ENCODE assay signal across 2 cellular contexts in the genomic region with DNA sequence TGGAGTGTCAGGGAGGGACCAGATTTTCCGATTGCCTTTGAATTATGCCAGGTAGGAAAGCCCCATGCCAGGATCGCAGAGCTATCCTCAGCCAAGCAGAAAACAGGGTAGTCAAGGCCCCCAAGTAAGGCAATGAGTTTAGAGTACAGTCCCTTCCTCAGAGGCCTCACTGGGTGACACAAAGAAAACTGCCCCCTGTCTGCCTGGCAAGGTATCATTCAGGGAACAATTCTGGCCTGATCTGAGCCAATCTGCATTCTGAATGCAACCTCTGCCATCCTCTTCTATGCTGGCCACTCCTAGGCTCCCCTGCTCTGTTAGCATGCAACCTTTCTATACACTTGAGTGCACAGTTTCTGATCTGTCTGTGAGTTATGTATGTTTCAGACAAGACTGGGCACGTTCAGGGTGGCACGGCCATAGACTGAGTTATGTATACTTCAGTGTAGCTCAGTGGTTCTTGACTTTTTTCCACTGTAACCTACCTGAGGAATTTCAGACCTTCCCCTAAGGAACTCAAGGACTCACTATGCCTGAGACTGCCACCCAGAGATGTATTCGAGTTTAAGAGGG.
TF ChIP-seq lines count a peak whose summit lies in the region.

No MANE protein-coding gene starts in this region.

TF ChIP-seq in GM23338, 12 proteins besides CTCF, POLR2A, EP300 and RAD21 (continued from another document):
- TF ChIP-seq, protein P1, sequence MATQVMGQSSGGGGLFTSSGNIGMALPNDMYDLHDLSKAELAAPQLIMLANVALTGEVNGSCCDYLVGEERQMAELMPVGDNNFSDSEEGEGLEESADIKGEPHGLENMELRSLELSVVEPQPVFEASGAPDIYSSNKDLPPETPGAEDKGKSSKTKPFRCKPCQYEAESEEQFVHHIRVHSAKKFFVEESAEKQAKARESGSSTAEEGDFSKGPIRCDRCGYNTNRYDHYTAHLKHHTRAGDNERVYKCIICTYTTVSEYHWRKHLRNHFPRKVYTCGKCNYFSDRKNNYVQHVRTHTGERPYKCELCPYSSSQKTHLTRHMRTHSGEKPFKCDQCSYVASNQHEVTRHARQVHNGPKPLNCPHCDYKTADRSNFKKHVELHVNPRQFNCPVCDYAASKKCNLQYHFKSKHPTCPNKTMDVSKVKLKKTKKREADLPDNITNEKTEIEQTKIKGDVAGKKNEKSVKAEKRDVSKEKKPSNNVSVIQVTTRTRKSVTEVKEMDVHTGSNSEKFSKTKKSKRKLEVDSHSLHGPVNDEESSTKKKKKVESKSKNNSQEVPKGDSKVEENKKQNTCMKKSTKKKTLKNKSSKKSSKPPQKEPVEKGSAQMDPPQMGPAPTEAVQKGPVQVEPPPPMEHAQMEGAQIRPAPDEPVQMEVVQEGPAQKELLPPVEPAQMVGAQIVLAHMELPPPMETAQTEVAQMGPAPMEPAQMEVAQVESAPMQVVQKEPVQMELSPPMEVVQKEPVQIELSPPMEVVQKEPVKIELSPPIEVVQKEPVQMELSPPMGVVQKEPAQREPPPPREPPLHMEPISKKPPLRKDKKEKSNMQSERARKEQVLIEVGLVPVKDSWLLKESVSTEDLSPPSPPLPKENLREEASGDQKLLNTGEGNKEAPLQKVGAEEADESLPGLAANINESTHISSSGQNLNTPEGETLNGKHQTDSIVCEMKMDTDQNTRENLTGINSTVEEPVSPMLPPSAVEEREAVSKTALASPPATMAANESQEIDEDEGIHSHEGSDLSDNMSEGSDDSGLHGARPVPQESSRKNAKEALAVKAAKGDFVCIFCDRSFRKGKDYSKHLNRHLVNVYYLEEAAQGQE (IDR thresholded peaks at IDR 0.05; ENCODE audit: unreplicated experiment), result no peak
- TF ChIP-seq NANOG (IDR thresholded peaks at IDR 0.05; ENCODE audit: borderline replicate concordance) (no peak), ZNF331 (CRISPR knock-in tag; IDR thresholded peaks at IDR 0.05; ENCODE audit: low read depth) (no peak), ZNF114 (CRISPR knock-in tag; IDR thresholded peaks at IDR 0.05) (no peak), ZNF462 (CRISPR knock-in tag; IDR thresholded peaks at IDR 0.05) (no peak)

TF ChIP-seq in SK-N-SH treated with all-trans-retinoic acid at 6 μM for 48 hours, 23 proteins besides CTCF, POLR2A, EP300 and RAD21 (continued from another document):
- TF ChIP-seq CREB5 (CRISPR knock-in tag; IDR thresholded peaks at IDR 0.05; ENCODE audit: low read depth) (no peak), PATZ1 (CRISPR knock-in tag; IDR thresholded peaks at IDR 0.05; ENCODE audit: borderline replicate concordance) (no peak), OSR1 (CRISPR knock-in tag; IDR thresholded peaks at IDR 0.05) (no peak), SNAI2 (CRISPR knock-in tag; IDR thresholded peaks at IDR 0.05) (no peak), TOX (CRISPR knock-in tag; IDR thresholded peaks at IDR 0.05; ENCODE audit: borderline replicate concordance) (no peak), RARB (CRISPR knock-in tag; IDR thresholded peaks at IDR 0.05) (no peak), TCF4 (CRISPR knock-in tag; IDR thresholded peaks at IDR 0.05; ENCODE audit: borderline replicate concordance) (no peak), ZFP30 (CRISPR knock-in tag; IDR thresholded peaks at IDR 0.05) (no peak), ZNF70 (CRISPR knock-in tag; IDR thresholded peaks at IDR 0.05) (no peak), BACH2 (CRISPR knock-in tag; IDR thresholded peaks at IDR 0.05; ENCODE audit: borderline replicate concordance) (no peak), ZC3H10 (CRISPR knock-in tag; IDR thresholded peaks at IDR 0.05) (no peak), ZFP3 (CRISPR knock-in tag; IDR thresholded peaks at IDR 0.05) (no peak), ZNF565 (CRISPR knock-in tag; conservative IDR thresholded peaks at IDR 0.05; ENCODE audit: low read depth) (no peak), ZNF8 (CRISPR knock-in tag; IDR thresholded peaks at IDR 0.05) (no peak), ISL1 (CRISPR knock-in tag; IDR thresholded peaks at IDR 0.05) (no peak), ARNTL (CRISPR knock-in tag; IDR thresholded peaks at IDR 0.05; ENCODE audit: borderline replicate concordance, low read depth) (no peak)
- TF ChIP-seq, protein P2, sequence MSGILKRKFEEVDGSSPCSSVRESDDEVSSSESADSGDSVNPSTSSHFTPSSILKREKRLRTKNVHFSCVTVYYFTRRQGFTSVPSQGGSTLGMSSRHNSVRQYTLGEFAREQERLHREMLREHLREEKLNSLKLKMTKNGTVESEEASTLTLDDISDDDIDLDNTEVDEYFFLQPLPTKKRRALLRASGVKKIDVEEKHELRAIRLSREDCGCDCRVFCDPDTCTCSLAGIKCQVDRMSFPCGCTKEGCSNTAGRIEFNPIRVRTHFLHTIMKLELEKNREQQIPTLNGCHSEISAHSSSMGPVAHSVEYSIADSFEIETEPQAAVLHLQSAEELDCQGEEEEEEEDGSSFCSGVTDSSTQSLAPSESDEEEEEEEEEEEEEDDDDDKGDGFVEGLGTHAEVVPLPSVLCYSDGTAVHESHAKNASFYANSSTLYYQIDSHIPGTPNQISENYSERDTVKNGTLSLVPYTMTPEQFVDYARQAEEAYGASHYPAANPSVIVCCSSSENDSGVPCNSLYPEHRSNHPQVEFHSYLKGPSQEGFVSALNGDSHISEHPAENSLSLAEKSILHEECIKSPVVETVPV (CRISPR knock-in tag; IDR thresholded peaks at IDR 0.05), result no peak
